In genomic region chr7:3144726-3145125, GRCh38 we compare ENCODE assay signal across 7 cellular contexts.
DNase-seq lines count a peak whose midpoint lies in the region; ATAC-seq and TF ChIP-seq lines count a peak whose summit lies in the region.
"Not testable (repeated sequence)": the region's sequence is repeated elsewhere in the genome, so short reads cannot be mapped to it uniquely, and the experiment has no call there.

No MANE protein-coding gene starts in this region.

- not testable (repeated sequence) for TF ChIP-seq CTCF in WTC11 (IDR thresholded peaks at IDR 0.05); glutamatergic neuron (IDR thresholded peaks at IDR 0.05; ENCODE audit: partially characterized antibody, unreplicated experiment); nephron (IDR thresholded peaks at IDR 0.05; ENCODE audit: unreplicated experiment in 3 of 3)

- peak overlapping the region in 9 of 11 experiments; percentile 18 to 76 (median 63); a peak in 17 of 22 replicates for H3K4me2 ChIP-seq in BLaER1 treated with 17β-estradiol and CSF1 and Interleukin-3, amounts not matched to agents 10 nM and 100 nM

- H4K20me1 ChIP-seq in BLaER1 treated with 17β-estradiol and CSF1 and Interleukin-3, amounts not matched to agents 10 nM and 100 nM, result not testable (repeated sequence)

- peak overlapping the region; percentile 18; the same call in 1 of the 2 replicates for H3K27ac Mint-ChIP-seq in WTC11
- not testable (repeated sequence) for H3K27ac Mint-ChIP-seq in activated T-cell treated with anti-CD3 and anti-CD28 coated beads, Interleukin-2, amount 50 U/mL, for 24 hours
- H3K27ac Mint-ChIP-seq in glutamatergic neuron (ENCODE audit: unreplicated experiment), result peak overlapping the region; percentile 96
- peak overlapping the region in 2 of 3 experiments; percentile 17 to 52 for H3K27ac Mint-ChIP-seq in nephron

- not testable (repeated sequence) for H3K27me3 Mint-ChIP-seq in WTC11 (ENCODE audit: low read depth); activated T-cell treated with anti-CD3 and anti-CD28 coated beads, Interleukin-2, amount 50 U/mL, for 24 hours; glutamatergic neuron (ENCODE audit: unreplicated experiment); nephron (ENCODE audit: low read depth)

- not testable (repeated sequence) for DNase-seq in WTC11 (ENCODE audit: low spot score); glutamatergic neuron
- DNase-seq in activated T-cell treated with anti-CD3 and anti-CD28 coated beads, Interleukin-2, amount 50 U/mL, for 24 hours, result peak; percentile 2
- DNase-seq in sciatic nerve (ENCODE audit: low spot score) (peak; percentile 9), ureter (ENCODE audit: low spot score) (peak; percentile 20)

- CTCF ChIA-PET in WTC11 (lab: Charles Lee), result interaction anchor here (0.6 kb wide), 1 partner anchor 253 kb away, joined by 3 read pairs; no protein-coding TSS in a partner anchor

- H3K27me3 ChIP-seq in BLaER1 treated with 17β-estradiol and CSF1 and Interleukin-3, amounts not matched to agents 10 nM and 100 nM, result not testable (repeated sequence)

- H3K4me1 Mint-ChIP-seq in WTC11 (peaks cover 11% of the 10 kb centered on the region), glutamatergic neuron (ENCODE audit: low read depth, unreplicated experiment) (peaks cover 38% of the 10 kb centered on the region), nephron (peaks cover 16% of the 10 kb centered on the region)
- peaks cover 10% of the 10 kb centered on the region for H3K4me1 Mint-ChIP-seq in activated T-cell treated with anti-CD3 and anti-CD28 coated beads, Interleukin-2, amount 50 U/mL, for 24 hours (ENCODE audit: low read depth)

- H3K4me3 Mint-ChIP-seq in WTC11; activated T-cell treated with anti-CD3 and anti-CD28 coated beads, Interleukin-2, amount 50 U/mL, for 24 hours; nephron: not testable (repeated sequence)
- H3K4me3 Mint-ChIP-seq in glutamatergic neuron (ENCODE audit: unreplicated experiment), result peak overlapping the region; percentile 50

- intact Hi-C loops in sciatic nerve (cut with DNase I), result not testable (repeated sequence)

- not testable (repeated sequence) for H3K36me3 ChIP-seq in BLaER1 treated with 17β-estradiol and CSF1 and Interleukin-3, amounts not matched to agents 10 nM and 100 nM

- peaks cover 18 to 75% (median 56%) of the 10 kb centered on the region in 10 experiments for H3K4me1 ChIP-seq in BLaER1 treated with 17β-estradiol and CSF1 and Interleukin-3, amounts not matched to agents 10 nM and 100 nM

- POLR2A ChIA-PET in WTC11 (lab: Charles Lee), result not testable (repeated sequence)

- not testable (repeated sequence) for H3K4me3 ChIP-seq in BLaER1 treated with 17β-estradiol and CSF1 and Interleukin-3, amounts not matched to agents 10 nM and 100 nM

- not testable (repeated sequence) for H3K36me3 Mint-ChIP-seq in WTC11; activated T-cell treated with anti-CD3 and anti-CD28 coated beads, Interleukin-2, amount 50 U/mL, for 24 hours (ENCODE audit: low read depth); glutamatergic neuron (ENCODE audit: unreplicated experiment); nephron (ENCODE audit: low read depth)

- peak overlapping the region in 1 of 11 experiments; percentile 58; a peak in 3 of 22 replicates for H3K9ac ChIP-seq in BLaER1 treated with 17β-estradiol and CSF1 and Interleukin-3, amounts not matched to agents 10 nM and 100 nM

- H3K27ac ChIP-seq in BLaER1 treated with 17β-estradiol and CSF1 and Interleukin-3, amounts not matched to agents 10 nM and 100 nM, result peak overlapping the region in 2 of 11 experiments; percentile 59 to 60; a peak in 2 of 22 replicates

- not testable (repeated sequence) for ATAC-seq in WTC11, sciatic nerve

- H3K9me3 Mint-ChIP-seq in WTC11; activated T-cell treated with anti-CD3 and anti-CD28 coated beads, Interleukin-2, amount 50 U/mL, for 24 hours; nephron: not testable (repeated sequence)
- H3K9me3 Mint-ChIP-seq in glutamatergic neuron (ENCODE audit: unreplicated experiment), result peaks cover 17% of the 10 kb centered on the region

- H3K9me3 ChIP-seq in BLaER1 treated with 17β-estradiol and CSF1 and Interleukin-3, amounts not matched to agents 10 nM and 100 nM (replicated peaks in 1 of 11), result peaks cover 0 to 12% (median 0%) of the 10 kb centered on the region in 11 experiments; a peak in 1 of 22 replicates
